In genomic region chr4:183098723-183099536, GRCh38 we compare ENCODE assay signal across 8 cellular contexts. TPM values are rescaled to one million over a fixed set of nuclear protein-coding genes. Genes with fewer than 3 reads are reported as not detected.
DNase-seq lines count a peak whose midpoint lies in the region; ATAC-seq and TF ChIP-seq lines count a peak whose summit lies in the region.

Gene WWC2, plus strand, starts transcription at chr4:183099257. Its CDS starts 235 bp downstream, at chr4:183099492.

- H3K56ac ChIP-seq in IMR-90 (ENCODE audit: extremely low read depth, insufficient read depth, low read length): peak within 1 kb of the TSS; percentile 93

- H3K27ac ChIP-seq in C4-2B: peak within 1 kb of the TSS; percentile 47; the same call in 1 of the 2 replicates
- peak within 1 kb of the TSS; percentile 92 for H3K27ac ChIP-seq in IMR-90 (ENCODE audit: insufficient read depth, low read length)

- peak within 1 kb of the TSS; percentile 95 for H3K23ac ChIP-seq in IMR-90 (ENCODE audit: low read depth, low read length)

- H3K36me3 ChIP-seq in IMR-90 (ENCODE audit: control insufficient read depth, insufficient read depth, low read length) (no peaks in the 10 kb centered on the region), neuron (ENCODE audit: insufficient read depth, low read length) (no peaks in the 10 kb centered on the region)

- H3K9me3 Mint-ChIP-seq in activated naive CD8-positive, alpha-beta T cell treated with anti-CD3 and anti-CD28 coated beads for 36 hours: no peaks in the 10 kb centered on the region

- H4K20me1 ChIP-seq in IMR-90 (ENCODE audit: insufficient read depth, low read length): peaks cover 17% of the 10 kb centered on the region

- peak within 1 kb of the TSS; percentile 89 for H3K14ac ChIP-seq in IMR-90 (replicated peaks; ENCODE audit: low read depth, low read length)

- H3K27me3 ChIP-seq in IMR-90 (ENCODE audit: control insufficient read depth, insufficient read depth, low read length): no peaks in the 10 kb centered on the region
- H3K27me3 ChIP-seq in neuron (ENCODE audit: insufficient read depth, low read length): no peaks in the 10 kb centered on the region

- TF ChIP-seq POLR2A in IMR-90 (IDR thresholded peaks at IDR 0.05; ENCODE audit: low read depth, low read length): peak; percentile 68; the same call in 1 of the 2 replicates

- H3K9ac ChIP-seq in IMR-90 (ENCODE audit: low read depth, low read length): peak within 1 kb of the TSS; percentile 81

- H3K4me1 Mint-ChIP-seq in activated naive CD8-positive, alpha-beta T cell treated with anti-CD3 and anti-CD28 coated beads for 36 hours: peaks cover 2% of the 10 kb centered on the region

- H3K4me2 ChIP-seq in IMR-90 (ENCODE audit: low read depth, low read length): peak within 1 kb of the TSS; percentile 85

- WGBS in IMR-90 (ENCODE audit: extremely low coverage in 2 of 2, insufficient read length in 1 of 2), 2 experiments: 0% methylated on average over 45 of the region's 102 CpGs; no CpG with 5 or more reads in 1 of the 2 experiments

- peak within 1 kb of the TSS; percentile 90 for H3K4me3 ChIP-seq in IMR-90 (ENCODE audit: insufficient read depth, low read depth, low read length)
- peak within 1 kb of the TSS; percentile 75 for H3K4me3 ChIP-seq in neuron (ENCODE audit: low read length)

- H3K4me1 ChIP-seq in IMR-90 (ENCODE audit: control insufficient read depth, insufficient read depth, low read length) (peaks cover 4% of the 10 kb centered on the region), neuron (ENCODE audit: insufficient read depth, low read length) (peaks cover 13% of the 10 kb centered on the region)

- H2AFZ ChIP-seq in IMR-90 (replicated peaks; ENCODE audit: low read length, poor library complexity) (peak within 1 kb of the TSS; percentile 94), neuron (ENCODE audit: low read depth, low read length) (peak within 1 kb of the TSS; percentile 100)

- TF ChIP-seq CTCF in C4-2B (conservative IDR thresholded peaks at IDR 0.05) (no peak), IMR-90 (conservative IDR thresholded peaks at IDR 0.05; ENCODE audit: low read depth, low read length) (0 out of 2 replicates have a peak, but pooled peaks have one; percentile 12), subcutaneous adipose tissue (IDR thresholded peaks at IDR 0.05; ENCODE audit: low read depth) (no peak)

- peak within 1 kb of the TSS; percentile 74 for H3K18ac ChIP-seq in IMR-90 (ENCODE audit: low read depth, low read length)

- POLR2A ChIA-PET in IMR-90 (lab: Charles Lee; ENCODE audit: unreplicated experiment): interaction anchor here (0.7 to 1.4 kb wide), 3 partner anchors 12 to 163 kb away, joined by 3 read pairs; no protein-coding TSS in a partner anchor

- no peak within 1 kb of the TSS for H3K27ac Mint-ChIP-seq in activated naive CD8-positive, alpha-beta T cell treated with anti-CD3 and anti-CD28 coated beads for 36 hours

- CTCF ChIA-PET in IMR-90 (lab: Yijun Ruan, JAX): interaction anchor here (0.5 to 1.0 kb wide), 3 partner anchors 50 to 164 kb away, joined by 3 to 8 read pairs (median 3); no protein-coding TSS in a partner anchor

- peak within 1 kb of the TSS; percentile 95 for H2BK5ac ChIP-seq in IMR-90 (ENCODE audit: low read depth, low read length, poor library complexity, severe bottlenecking)

- H4K91ac ChIP-seq in IMR-90 (ENCODE audit: insufficient read depth, low read depth, low read length): peak within 1 kb of the TSS; percentile 93

- peaks cover 9% of the 10 kb centered on the region for H3K9me1 ChIP-seq in IMR-90 (ENCODE audit: insufficient read depth, low read length)

- DNase-seq in IMR-90: peak; percentile 92
- DNase-seq in SKM-1 treated with dmso at 0.1 percent for 144 hours (lab: John Stamatoyannopoulos, UW; ENCODE audit: unreplicated experiment): peak; percentile 95
- DNase-seq in activated naive CD8-positive, alpha-beta T cell treated with anti-CD3 and anti-CD28 coated beads for 36 hours: peak; percentile 66
- DNase-seq in globus pallidus (ENCODE audit: low spot score): peak; percentile 78

- peak within 1 kb of the TSS; percentile 98 for H2AK9ac ChIP-seq in IMR-90 (replicated peaks; ENCODE audit: low read depth, low read length, poor library complexity)

- in situ Hi-C loops in IMR-90 (cut with MboI; ENCODE audit: low sequenced_read_pairs): no loop called here

- ATAC-seq in GM21381 (IDR thresholded peaks at IDR 0.05; ENCODE audit: unreplicated experiment) (peak; percentile 76), IMR-90 (ENCODE audit: low read depth) (peak; percentile 82)

- peak within 1 kb of the TSS; percentile 63 for H2AK5ac ChIP-seq in IMR-90 (ENCODE audit: low read depth, low read length)

- peak; percentile 2; the same call in 1 of the 2 replicates for TF ChIP-seq RAD21 in IMR-90 (IDR thresholded peaks at IDR 0.05; ENCODE audit: low read length)

- peak within 1 kb of the TSS; percentile 94 for H3K4ac ChIP-seq in IMR-90 (ENCODE audit: low read depth, low read length)

- BruUV-seq in IMR-90 (replicated peaks; lab: Mats Ljungman, UMichigan): no TSS peak

- peaks cover 49% of the 10 kb centered on the region for H3K27me3 Mint-ChIP-seq in activated naive CD8-positive, alpha-beta T cell treated with anti-CD3 and anti-CD28 coated beads for 36 hours

- H3K36me3 Mint-ChIP-seq in activated naive CD8-positive, alpha-beta T cell treated with anti-CD3 and anti-CD28 coated beads for 36 hours: no peaks in the 10 kb centered on the region

- peak within 1 kb of the TSS; percentile 13 for H4K5ac ChIP-seq in IMR-90 (ENCODE audit: low read depth, low read length)

- peaks cover 0 to 33% of the 10 kb centered on the region in 2 experiments; a peak in 2 of 4 replicates for H3K79me1 ChIP-seq in IMR-90 (ENCODE audit: low read depth in 1 of 2, low read length in 2 of 2)

- peak within 1 kb of the TSS; percentile 56; the same call in 1 of the 3 replicates for H2BK15ac ChIP-seq in IMR-90 (ENCODE audit: low read depth, low read length)

- dilution Hi-C loops in IMR-90 (cut with HindIII; ENCODE audit: low sequenced_read_pairs, unreplicated experiment): no loop called here

- H3K4me3 Mint-ChIP-seq in activated naive CD8-positive, alpha-beta T cell treated with anti-CD3 and anti-CD28 coated beads for 36 hours: peak within 1 kb of the TSS; percentile 64

- H2BK120ac ChIP-seq in IMR-90 (ENCODE audit: low read depth, low read length): peak within 1 kb of the TSS; percentile 96

- intact Hi-C loops in IMR-90 (cut with micrococcal nuclease): loop anchor here (1.0 to 2.0 kb wide), 3 partner anchors 25 to 164 kb away; no protein-coding TSS in a partner anchor

- peak within 1 kb of the TSS; percentile 80; the same call in 1 of the 2 replicates for H2BK20ac ChIP-seq in IMR-90 (ENCODE audit: low read depth, low read length)

- H3K9me3 ChIP-seq in IMR-90 (ENCODE audit: control insufficient read depth, insufficient read depth, low read length) (no peaks in the 10 kb centered on the region), neuron (ENCODE audit: low read length) (no peaks in the 10 kb centered on the region)

- peak within 1 kb of the TSS; percentile 80 to 89 for H4K8ac ChIP-seq in IMR-90 (ENCODE audit: low read depth in 2 of 2, low read length in 2 of 2)

TF ChIP-seq in IMR-90, 13 proteins besides CTCF, POLR2A, EP300 and RAD21:
- TF ChIP-seq RFX5 (IDR thresholded peaks at IDR 0.05; ENCODE audit: low read depth, low read length) (no peak), CHD1 (IDR thresholded peaks at IDR 0.05; ENCODE audit: low read depth, low read length) (no peak), SMC3 (IDR thresholded peaks at IDR 0.05; ENCODE audit: low read depth, low read length) (0 out of 2 replicates have a peak, but pooled peaks have one; percentile 16), RCOR1 (IDR thresholded peaks at IDR 0.05; ENCODE audit: insufficient replicate concordance, low read length) (no peak), FOS (IDR thresholded peaks at IDR 0.05; ENCODE audit: low read depth, low read length) (0 out of 2 replicates have a peak, but pooled peaks have one; percentile 15), CEBPB (IDR thresholded peaks at IDR 0.05; ENCODE audit: low read depth, low read length) (peak; percentile 83), USF2 (IDR thresholded peaks at IDR 0.05; ENCODE audit: low read depth, low read length) (no peak), MAFK (IDR thresholded peaks at IDR 0.05; ENCODE audit: low read depth, low read length) (no peak), MXI1 (IDR thresholded peaks at IDR 0.05; ENCODE audit: borderline replicate concordance, low read depth, low read length) (peak; percentile 45; the same call in 1 of the 2 replicates), BHLHE40 (IDR thresholded peaks at IDR 0.05; ENCODE audit: low read depth, low read length) (no peak), NFE2L2 (IDR thresholded peaks at IDR 0.05; ENCODE audit: low read depth, low read length) (no peak), MAZ (IDR thresholded peaks at IDR 0.05; ENCODE audit: borderline replicate concordance, low read depth, low read length) (peak; percentile 72; the same call in 1 of the 2 replicates)
- TF ChIP-seq, protein P1, sequence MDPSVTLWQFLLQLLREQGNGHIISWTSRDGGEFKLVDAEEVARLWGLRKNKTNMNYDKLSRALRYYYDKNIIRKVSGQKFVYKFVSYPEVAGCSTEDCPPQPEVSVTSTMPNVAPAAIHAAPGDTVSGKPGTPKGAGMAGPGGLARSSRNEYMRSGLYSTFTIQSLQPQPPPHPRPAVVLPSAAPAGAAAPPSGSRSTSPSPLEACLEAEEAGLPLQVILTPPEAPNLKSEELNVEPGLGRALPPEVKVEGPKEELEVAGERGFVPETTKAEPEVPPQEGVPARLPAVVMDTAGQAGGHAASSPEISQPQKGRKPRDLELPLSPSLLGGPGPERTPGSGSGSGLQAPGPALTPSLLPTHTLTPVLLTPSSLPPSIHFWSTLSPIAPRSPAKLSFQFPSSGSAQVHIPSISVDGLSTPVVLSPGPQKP (IDR thresholded peaks at IDR 0.05; ENCODE audit: borderline replicate concordance, low read depth, low read length): no peak

RNA-seq across cellular contexts. Expression of gene WWC2, which starts in this region (rescaled TPM):
- total RNA-seq in IMR-90 (2012; rRNA removed) (27.4 and 28.1 TPM in 2 replicates), subcutaneous adipose tissue (10 to 100 TPM; 24.3 to 50.7 (median 41.8) TPM)
- 25.0 and 26.6 TPM in 2 replicates for polyA plus RNA-seq in IMR-90 (2012; rRNA removed)
- polyA plus RNA-seq in IMR-90 (2012; cell fraction: cytosol; rRNA removed): 8.8 and 32.0 TPM in 2 replicates
- 15.1 and 50.3 TPM in 2 replicates for polyA plus RNA-seq in IMR-90 (2012; cell fraction: nucleus; rRNA removed; ENCODE audit: low replicate concordance)
- total RNA-seq in activated naive CD8-positive, alpha-beta T cell treated with anti-CD3 and anti-CD28 coated beads for 36 hours: 1 to 10 TPM; 4.4 to 4.6 TPM

Comparison
In these comparisons a context has a peak if more than half of its experiments do, and no peak if none do; other contexts are left out.
1. Peak in every context shown above with its lines: DNase-seq, ATAC-seq, H3K4me3 ChIP-seq and H3K27ac ChIP-seq.